ENCODE assay signal across 12 cellular contexts in the genomic region with DNA sequence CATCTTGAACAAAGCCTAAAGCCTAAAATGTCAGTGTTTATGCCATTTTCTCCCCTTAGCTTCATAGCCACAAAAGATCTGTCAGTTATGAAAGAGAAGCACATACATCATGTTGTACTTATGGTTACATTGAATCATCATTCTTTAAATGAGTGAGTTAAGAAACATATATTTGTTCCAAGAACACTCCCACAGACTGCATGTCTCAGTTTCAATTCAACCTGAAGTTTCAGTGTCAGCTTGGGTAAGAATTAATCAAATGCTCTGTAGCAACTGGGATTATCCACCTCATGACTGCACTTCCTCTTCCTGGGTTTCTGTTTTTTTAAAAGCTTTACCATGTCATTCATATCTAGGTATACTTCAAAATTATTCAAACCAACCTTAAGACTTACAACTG. TPM values are rescaled to one million over a fixed set of nuclear protein-coding genes. Genes with fewer than 3 reads are reported as not detected.
DNase-seq lines count a peak whose midpoint lies in the region; ATAC-seq, FAIRE-seq and TF ChIP-seq lines count a peak whose summit lies in the region.
"Had no signal": no experiment of that assay in that cellular context is flagged by ENCODE, and none has a peak within 500 bp of the region (broad histone marks: within the 10 kb centered on the region; RNA-seq: fewer than 3 reads in every experiment).

No MANE protein-coding gene starts in this region.

- H3K4me1 ChIP-seq in SJCRH30, result no peaks in the 10 kb centered on the region
- H3K4me1 ChIP-seq in CD8-positive, alpha-beta memory T cell (ENCODE audit: insufficient read depth, low read length), result no peaks in the 10 kb centered on the region
- H3K4me1 ChIP-seq: psoas muscle had no signal

- ATAC-seq in GM18519 (IDR thresholded peaks at IDR 0.05; ENCODE audit: low FRiP score, unreplicated experiment) (peak; percentile 95), GM21367 (IDR thresholded peaks at IDR 0.05; ENCODE audit: unreplicated experiment) (peak; percentile 83), HG03135 (IDR thresholded peaks at IDR 0.05; ENCODE audit: unreplicated experiment) (peak; percentile 71)
- peak; percentile 96 for ATAC-seq in activated naive CD8-positive, alpha-beta T cell treated with anti-CD3 and anti-CD28 coated beads, Interleukin-2, amount 50 U/mL, for 24 hours
- ATAC-seq: psoas muscle had no signal

- H3K9me3 Mint-ChIP-seq in activated naive CD8-positive, alpha-beta T cell treated with anti-CD3 and anti-CD28 coated beads, Interleukin-2, amount 50 U/mL, for 24 hours, result peaks cover 4% of the 10 kb centered on the region
- H3K9me3 Mint-ChIP-seq in CD8-positive, alpha-beta memory T cell, result no peaks in the 10 kb centered on the region

- no peak for TF ChIP-seq POLR2A in H54 (IDR thresholded peaks at IDR 0.05; ENCODE audit: low read depth, low read length)

- H3K4me3 Mint-ChIP-seq in activated naive CD8-positive, alpha-beta T cell treated with anti-CD3 and anti-CD28 coated beads, Interleukin-2, amount 50 U/mL, for 24 hours, result peak overlapping the region; percentile 49
- H3K4me3 Mint-ChIP-seq in CD8-positive, alpha-beta memory T cell, result no peak overlapping the region

- H3K36me3 Mint-ChIP-seq in activated naive CD8-positive, alpha-beta T cell treated with anti-CD3 and anti-CD28 coated beads, Interleukin-2, amount 50 U/mL, for 24 hours (ENCODE audit: low read depth), result peaks cover 4% of the 10 kb centered on the region
- no peaks in the 10 kb centered on the region for H3K36me3 Mint-ChIP-seq in CD8-positive, alpha-beta memory T cell

- no peak overlapping the region for H3K27ac ChIP-seq in SJCRH30
- no peak overlapping the region for H3K27ac ChIP-seq in CD8-positive, alpha-beta memory T cell (ENCODE audit: low read depth, low read length)
- H3K27ac ChIP-seq: psoas muscle had no signal

- DNase-seq in activated naive CD8-positive, alpha-beta T cell treated with anti-CD3 and anti-CD28 coated beads, Interleukin-2, amount 50 U/mL, for 24 hours, result no peak
- no peak for DNase-seq in DMS153 treated with DMSO at 0.1 percent for 48 hours (lab: John Stamatoyannopoulos, UW; ENCODE audit: unreplicated experiment)
- DNase-seq in SJCRH30, result no peak
- DNase-seq in H54 (ENCODE audit: insufficient read length, low spot score), result no peak
- no peak for DNase-seq in CD8-positive, alpha-beta memory T cell
- DNase-seq: caudate nucleus, psoas muscle had no signal

- FAIRE-seq in H54 (lab: Jason Lieb, UNC), result no peak
- FAIRE-seq: TTC549 had no signal

- H3K4me1 Mint-ChIP-seq in activated naive CD8-positive, alpha-beta T cell treated with anti-CD3 and anti-CD28 coated beads, Interleukin-2, amount 50 U/mL, for 24 hours, result peaks cover 20% of the 10 kb centered on the region
- no peaks in the 10 kb centered on the region for H3K4me1 Mint-ChIP-seq in CD8-positive, alpha-beta memory T cell

- CTCF ChIA-PET in CD8-positive, alpha-beta memory T cell (lab: Charles Lee), result no interaction called here

- no peaks in the 10 kb centered on the region for H3K27me3 ChIP-seq in SJCRH30
- H3K27me3 ChIP-seq in CD8-positive, alpha-beta memory T cell (ENCODE audit: insufficient read depth, low read length, poor library complexity, severe bottlenecking), result no peaks in the 10 kb centered on the region

- H3K27me3 Mint-ChIP-seq in activated naive CD8-positive, alpha-beta T cell treated with anti-CD3 and anti-CD28 coated beads, Interleukin-2, amount 50 U/mL, for 24 hours, result peaks cover 19% of the 10 kb centered on the region
- H3K27me3 Mint-ChIP-seq in CD8-positive, alpha-beta memory T cell, result peaks cover 2 to 16% of the 10 kb centered on the region in 2 donors

- POLR2A ChIA-PET in CD8-positive, alpha-beta memory T cell (lab: Charles Lee), result no interaction called here

- H3K4me3 ChIP-seq in SJCRH30, result no peak overlapping the region
- no peak overlapping the region for H3K4me3 ChIP-seq in CD8-positive, alpha-beta memory T cell (ENCODE audit: low read length)
- H3K4me3 ChIP-seq: psoas muscle had no signal

- no peaks in the 10 kb centered on the region for H3K36me3 ChIP-seq in SJCRH30
- H3K36me3 ChIP-seq in CD8-positive, alpha-beta memory T cell (ENCODE audit: insufficient read depth, low read length), result no peaks in the 10 kb centered on the region

- H3K9me3 ChIP-seq in SJCRH30 (replicated peaks), result no peaks in the 10 kb centered on the region
- H3K9me3 ChIP-seq in CD8-positive, alpha-beta memory T cell (ENCODE audit: low read length), result no peaks in the 10 kb centered on the region
- H3K9me3 ChIP-seq: psoas muscle had no signal

- H3K27ac Mint-ChIP-seq in activated naive CD8-positive, alpha-beta T cell treated with anti-CD3 and anti-CD28 coated beads, Interleukin-2, amount 50 U/mL, for 24 hours, result peak overlapping the region; percentile 90
- H3K27ac Mint-ChIP-seq in CD8-positive, alpha-beta memory T cell, result no peak overlapping the region

RNA-seq across cellular contexts. Expression of gene TMPRSS11B, which starts 3.9 kb away (rescaled TPM):
- not detected in 2 replicates for total RNA-seq in SJCRH30 (2014; rRNA removed; shearing (Covaris generic))
- total RNA-seq in CD8-positive, alpha-beta memory T cell, result not detected
- polyA plus RNA-seq in CD8-positive, alpha-beta memory T cell, result not detected
- total RNA-seq: Daoy, psoas muscle had no signal
